7 cellular contexts compared by ENCODE assay signal in the genomic region with DNA sequence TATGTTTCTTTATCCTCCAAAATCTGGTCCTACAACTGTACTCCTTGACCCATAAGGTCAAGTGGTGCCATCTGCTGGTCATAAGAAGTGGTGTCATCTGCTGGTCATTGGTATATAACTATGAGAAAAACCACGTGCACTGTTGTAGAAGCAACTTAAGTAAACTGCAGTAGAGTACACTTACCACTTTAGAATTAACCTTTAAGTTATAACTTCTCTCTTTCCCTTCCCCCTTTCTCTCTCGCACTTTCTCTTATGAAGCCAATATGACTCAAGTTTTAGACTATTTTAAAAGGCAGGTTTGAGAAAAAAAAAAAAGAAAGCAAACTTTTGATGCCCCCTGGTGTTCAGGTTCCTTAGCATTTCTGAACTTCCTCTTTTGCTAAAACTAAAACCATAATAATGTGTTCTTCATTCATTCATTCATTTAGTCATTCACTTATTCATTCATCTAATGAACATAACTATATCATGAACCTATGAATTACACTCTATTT. TPM values are rescaled to one million over a fixed set of nuclear protein-coding genes. Genes with fewer than 3 reads are reported as not detected.
DNase-seq lines count a peak whose midpoint lies in the region; TF ChIP-seq lines count a peak whose summit lies in the region.

No MANE protein-coding gene starts in this region.

- DNase-seq in GM12865 (ENCODE audit: low read depth) (peak; percentile 86), H7 (peak; percentile 19), LHCN-M2 (ENCODE audit: low read depth) (peak; percentile 88), RPMI8226 (peak; percentile 87), ascending aorta (ENCODE audit: low spot score in 2 of 2) (peak in 1 of 2 donors; percentile 75), hepatocyte (ENCODE audit: low spot score) (peak; percentile 91), skeletal muscle cell (ENCODE audit: low read depth) (peak; percentile 76)

- H2AFZ ChIP-seq in hepatocyte, result no peak overlapping the region

- peak overlapping the region; percentile 74 for H3K4me2 ChIP-seq in hepatocyte

- no peaks in the 10 kb centered on the region for H4K20me1 ChIP-seq in hepatocyte (ENCODE audit: insufficient read depth, poor library complexity, severe bottlenecking)

- H3K4me3 ChIP-seq in GM12865 (ENCODE audit: low read depth, low read length) (peak overlapping the region; percentile 29; the same call in 1 of the 2 replicates), H7 (ENCODE audit: insufficient read depth, low read depth, low read length) (no peak overlapping the region), ascending aorta (peak overlapping the region in 1 of 2 donors; percentile 49), hepatocyte (no peak overlapping the region), skeletal muscle cell (ENCODE audit: low read depth, low read length) (peak overlapping the region; percentile 12)

- intact Hi-C loops in ascending aorta (cut with DNase I), result loop anchor here (2.0 to 10.0 kb wide), 2 partner anchors 235 to 463 kb away; no protein-coding TSS in a partner anchor

- no peaks in the 10 kb centered on the region for H3K9me2 ChIP-seq in hepatocyte (replicated peaks; ENCODE audit: insufficient read depth)

- H3K36me3 ChIP-seq in H7 (replicated peaks; ENCODE audit: control insufficient read depth, insufficient read depth, low read length) (no peaks in the 10 kb centered on the region), ascending aorta (no peaks in the 10 kb centered on the region), hepatocyte (replicated peaks; ENCODE audit: insufficient read depth, low read depth) (no peaks in the 10 kb centered on the region)

- peak; percentile 67 for TF ChIP-seq CTCF in GM12865 (IDR thresholded peaks at IDR 0.05; ENCODE audit: insufficient read depth, low read depth, low read length, missing control alignments)
- peak; percentile 67 to 84 (median 80) for TF ChIP-seq CTCF in ascending aorta (IDR thresholded peaks at IDR 0.05)
- peak; percentile 87 for TF ChIP-seq CTCF in hepatocyte (IDR thresholded peaks at IDR 0.05; ENCODE audit: poor library complexity)

- H3K27me3 ChIP-seq in H7 (ENCODE audit: control insufficient read depth, insufficient read depth, low read length), result peaks cover 4% of the 10 kb centered on the region; the same call in 1 of the 2 replicates
- H3K27me3 ChIP-seq in ascending aorta, result no peaks in the 10 kb centered on the region
- H3K27me3 ChIP-seq in hepatocyte, result peaks cover 2% of the 10 kb centered on the region

- H3K27ac ChIP-seq in ascending aorta, result no peak overlapping the region
- no peak overlapping the region for H3K27ac ChIP-seq in hepatocyte

- 2% methylated on average over 2 of the region's 2 CpGs for WGBS in hepatocyte (ENCODE audit: low lambda C conversion rate, missing lambda C conversion rate)

- H3K9me3 ChIP-seq in ascending aorta (no peaks in the 10 kb centered on the region), hepatocyte (ENCODE audit: low read depth) (no peaks in the 10 kb centered on the region)

- no peaks in the 10 kb centered on the region for H3K4me1 ChIP-seq in ascending aorta
- H3K4me1 ChIP-seq in hepatocyte (ENCODE audit: insufficient read depth), result peaks cover 6% of the 10 kb centered on the region

- no peaks in the 10 kb centered on the region for H3K79me2 ChIP-seq in hepatocyte

RNA-seq across cellular contexts. Expression of a gene that starts 12.8 kb away (rescaled TPM):
- 34.0 and 38.3 TPM in 2 replicates for total RNA-seq in H7 (2014; rRNA removed; shearing (Covaris generic))
- 60.0 and 67.5 TPM in 2 replicates for total RNA-seq in LHCN-M2 (2014; rRNA removed)
- polyA plus RNA-seq in LHCN-M2 (2012), result 11.7 TPM
- 34.7 TPM for total RNA-seq in ascending aorta
- total RNA-seq in hepatocyte, result 18.9 and 38.8 TPM in 2 replicates
- 15.9 and 21.2 TPM in 2 replicates for polyA plus RNA-seq in hepatocyte

Comparison
In these comparisons a context has a peak if more than half of its experiments do, and no peak if none do; other contexts are left out.
1. H3K4me3 ChIP-seq: peak in GM12865 (single experiment) and skeletal muscle cell (single experiment); none in H7 (single experiment) and hepatocyte (single experiment).
2. Peak in every context shown above with its lines, with median percentiles within 50 percentile points of each other: CTCF ChIP-seq.